12 cellular contexts compared by ENCODE assay signal in genomic region chr3:136899622-136900158, GRCh38. TPM values are rescaled to one million over a fixed set of nuclear protein-coding genes. Genes with fewer than 3 reads are reported as not detected.
DNase-seq lines count a peak whose midpoint lies in the region.
"Had no signal": no experiment of that assay in that cellular context is flagged by ENCODE, and none has a peak within 500 bp of the region (broad histone marks: within the 10 kb centered on the region; RNA-seq: fewer than 3 reads in every experiment).

No MANE protein-coding gene starts in this region.

- H3K36me3 Mint-ChIP-seq in CD8-positive, alpha-beta memory T cell, result peaks cover 9 to 31% (median 21%) of the 10 kb centered on the region in 3 donors
- peaks cover 18% of the 10 kb centered on the region for H3K36me3 Mint-ChIP-seq in IgD-negative memory B cell
- H3K36me3 Mint-ChIP-seq in activated T-helper 1 cell treated with anti-CD3 and anti-CD28 coated beads, Interleukin-12 subunit alpha, Interleukin-12 subunit beta, Interleukin-2, Interleukin-4 antibody, amounts not matched to agents 30 ng/mL and 10 ng/mL and 1 ng/mL, durations not matched to agents 14 hours and 24 hours and 36 hours (ENCODE audit: low read depth), result peaks cover 44% of the 10 kb centered on the region

- intact Hi-C loops in activated T-helper 1 cell treated with anti-CD3 and anti-CD28 coated beads, Interleukin-12 subunit alpha, Interleukin-12 subunit beta, Interleukin-2, Interleukin-4 antibody, amounts not matched to agents 30 ng/mL and 10 ng/mL and 1 ng/mL, durations not matched to agents 14 hours and 24 hours and 36 hours (cut with micrococcal nuclease), result loop anchor here (5.0 kb wide), 1 partner anchor 37 kb away; the partner anchor contains the start of gene NCK1

- DNase-seq in CD8-positive, alpha-beta memory T cell, result no peak
- no peak for DNase-seq in activated T-helper 1 cell treated with anti-CD3 and anti-CD28 coated beads, Interleukin-12 subunit alpha, Interleukin-12 subunit beta, Interleukin-2, Interleukin-4 antibody, amounts not matched to agents 30 ng/mL and 10 ng/mL and 1 ng/mL, durations not matched to agents 14 hours and 24 hours and 36 hours (ENCODE audit: low spot score)
- DNase-seq in mesenchymal stem cell (peak; percentile 36), AML-193 (lab: John Stamatoyannopoulos, UW) (no peak), Kasumi-1 (lab: John Stamatoyannopoulos, UW) (no peak), C1 segment of cervical spinal cord (lab: John Stamatoyannopoulos, UW) (no peak)
- DNase-seq: adrenal gland; effector memory CD4-positive, alpha-beta T cell; NCI-H345; posterior cingulate gyrus had no signal

- H3K4me2 ChIP-seq in mesenchymal stem cell (ENCODE audit: low read length, poor library complexity, severe bottlenecking), result no peak overlapping the region

- no peak overlapping the region for H3K9ac ChIP-seq in mesenchymal stem cell (ENCODE audit: low read length)

- no peak overlapping the region for H3K4ac ChIP-seq in mesenchymal stem cell (ENCODE audit: low read depth in 1 of 2, low read length in 2 of 2)

- no peaks in the 10 kb centered on the region for H3K27me3 Mint-ChIP-seq in CD8-positive, alpha-beta memory T cell
- H3K27me3 Mint-ChIP-seq in IgD-negative memory B cell, result no peaks in the 10 kb centered on the region
- no peaks in the 10 kb centered on the region for H3K27me3 Mint-ChIP-seq in activated T-helper 1 cell treated with anti-CD3 and anti-CD28 coated beads, Interleukin-12 subunit alpha, Interleukin-12 subunit beta, Interleukin-2, Interleukin-4 antibody, amounts not matched to agents 30 ng/mL and 10 ng/mL and 1 ng/mL, durations not matched to agents 14 hours and 24 hours and 36 hours (ENCODE audit: insufficient read depth)

- WGBS in mesenchymal stem cell, result 13% methylated on average over 1 of the region's 2 CpGs

- no peak overlapping the region for H2BK15ac ChIP-seq in mesenchymal stem cell (ENCODE audit: low read depth, poor library complexity, severe bottlenecking)

- H3K79me1 ChIP-seq in mesenchymal stem cell (replicated peaks; ENCODE audit: low read length, poor library complexity, severe bottlenecking), result peaks cover 4% of the 10 kb centered on the region

- H3K9me3 ChIP-seq in CD8-positive, alpha-beta memory T cell (ENCODE audit: low read length), result peaks cover 6% of the 10 kb centered on the region
- H3K9me3 ChIP-seq in mesenchymal stem cell (ENCODE audit: control insufficient read depth, low read length), result peaks cover 28% of the 10 kb centered on the region

- H3K4me1 ChIP-seq in CD8-positive, alpha-beta memory T cell (ENCODE audit: insufficient read depth, low read length), result peaks cover 41% of the 10 kb centered on the region
- H3K4me1 ChIP-seq in mesenchymal stem cell (ENCODE audit: control insufficient read depth, insufficient read depth, low read depth, low read length), result no peaks in the 10 kb centered on the region

- H3K27me3 ChIP-seq in CD8-positive, alpha-beta memory T cell (ENCODE audit: insufficient read depth, low read length, poor library complexity, severe bottlenecking), result no peaks in the 10 kb centered on the region
- no peaks in the 10 kb centered on the region for H3K27me3 ChIP-seq in mesenchymal stem cell (ENCODE audit: control insufficient read depth in 1 of 2, insufficient read depth in 1 of 2, low read length in 2 of 2)
- H3K27me3 ChIP-seq: adrenal gland had no signal

- no peak overlapping the region for H2AFZ ChIP-seq in mesenchymal stem cell (ENCODE audit: low read depth, low read length)

- peaks cover 0 to 16% (median 11%) of the 10 kb centered on the region in 5 donors for H3K9me3 Mint-ChIP-seq in CD8-positive, alpha-beta memory T cell
- H3K9me3 Mint-ChIP-seq in IgD-negative memory B cell, result peaks cover 2 to 4% (median 3%) of the 10 kb centered on the region in 3 donors
- H3K9me3 Mint-ChIP-seq in activated T-helper 1 cell treated with anti-CD3 and anti-CD28 coated beads, Interleukin-12 subunit alpha, Interleukin-12 subunit beta, Interleukin-2, Interleukin-4 antibody, amounts not matched to agents 30 ng/mL and 10 ng/mL and 1 ng/mL, durations not matched to agents 14 hours and 24 hours and 36 hours, result peaks cover 40% of the 10 kb centered on the region

- POLR2A ChIA-PET in CD8-positive, alpha-beta memory T cell (lab: Charles Lee), result no interaction called here

- H3K18ac ChIP-seq in mesenchymal stem cell (ENCODE audit: low read depth in 1 of 2, low read length in 2 of 2), result no peak overlapping the region

- H4K91ac ChIP-seq in mesenchymal stem cell (ENCODE audit: low read length), result no peak overlapping the region

- H4K8ac ChIP-seq in mesenchymal stem cell (ENCODE audit: low read length), result peak overlapping the region; percentile 49

- no peaks in the 10 kb centered on the region for H3K36me3 ChIP-seq in CD8-positive, alpha-beta memory T cell (ENCODE audit: insufficient read depth, low read length)
- peaks cover 3 to 21% of the 10 kb centered on the region in 2 experiments for H3K36me3 ChIP-seq in mesenchymal stem cell (ENCODE audit: control insufficient read depth in 1 of 2, insufficient read depth in 2 of 2, low read depth in 1 of 2, low read length in 2 of 2)
- H3K36me3 ChIP-seq: adrenal gland had no signal

- H3K4me3 ChIP-seq in CD8-positive, alpha-beta memory T cell (ENCODE audit: low read length), result no peak overlapping the region
- no peak overlapping the region for H3K4me3 ChIP-seq in mesenchymal stem cell (ENCODE audit: insufficient read depth in 1 of 2, low read depth in 1 of 2, low read length in 2 of 2)
- H3K4me3 ChIP-seq: adrenal gland, GM12878 had no signal

- no peak overlapping the region for H3K14ac ChIP-seq in mesenchymal stem cell (ENCODE audit: low read length in 2 of 2)

- no peak overlapping the region for H2BK5ac ChIP-seq in mesenchymal stem cell (ENCODE audit: low read depth, low read length, poor library complexity, severe bottlenecking)

- no peak overlapping the region for H3K23ac ChIP-seq in mesenchymal stem cell (ENCODE audit: low read length in 2 of 2)

- CTCF ChIA-PET in CD8-positive, alpha-beta memory T cell (lab: Charles Lee), result no interaction called here

- H3K27ac ChIP-seq in CD8-positive, alpha-beta memory T cell (ENCODE audit: low read depth, low read length), result no peak overlapping the region
- H3K27ac ChIP-seq in mesenchymal stem cell (ENCODE audit: low read length, poor library complexity, severe bottlenecking), result no peak overlapping the region

- H3K4me1 Mint-ChIP-seq in CD8-positive, alpha-beta memory T cell, result peaks cover 62 to 76% (median 73%) of the 10 kb centered on the region in 3 donors
- peaks cover 47 to 61% (median 53%) of the 10 kb centered on the region in 3 donors for H3K4me1 Mint-ChIP-seq in IgD-negative memory B cell
- H3K4me1 Mint-ChIP-seq in activated T-helper 1 cell treated with anti-CD3 and anti-CD28 coated beads, Interleukin-12 subunit alpha, Interleukin-12 subunit beta, Interleukin-2, Interleukin-4 antibody, amounts not matched to agents 30 ng/mL and 10 ng/mL and 1 ng/mL, durations not matched to agents 14 hours and 24 hours and 36 hours (ENCODE audit: low read depth), result peaks cover 41% of the 10 kb centered on the region

- H2AK5ac ChIP-seq in mesenchymal stem cell (ENCODE audit: low read length, severe bottlenecking), result no peak overlapping the region

- H2BK12ac ChIP-seq in mesenchymal stem cell (ENCODE audit: low read length in 2 of 2), result no peak overlapping the region

- peak overlapping the region in 6 of 7 donors; percentile 6 to 72 (median 48) for H3K4me3 Mint-ChIP-seq in CD8-positive, alpha-beta memory T cell
- H3K4me3 Mint-ChIP-seq in IgD-negative memory B cell, result no peak overlapping the region
- H3K4me3 Mint-ChIP-seq in activated T-helper 1 cell treated with anti-CD3 and anti-CD28 coated beads, Interleukin-12 subunit alpha, Interleukin-12 subunit beta, Interleukin-2, Interleukin-4 antibody, amounts not matched to agents 30 ng/mL and 10 ng/mL and 1 ng/mL, durations not matched to agents 14 hours and 24 hours and 36 hours, result no peak overlapping the region

- peak overlapping the region; percentile 58 to 93 (median 80) for H3K27ac Mint-ChIP-seq in CD8-positive, alpha-beta memory T cell
- H3K27ac Mint-ChIP-seq in IgD-negative memory B cell, result peak overlapping the region; percentile 61 to 79 (median 70)
- peak overlapping the region; percentile 63 for H3K27ac Mint-ChIP-seq in activated T-helper 1 cell treated with anti-CD3 and anti-CD28 coated beads, Interleukin-12 subunit alpha, Interleukin-12 subunit beta, Interleukin-2, Interleukin-4 antibody, amounts not matched to agents 30 ng/mL and 10 ng/mL and 1 ng/mL, durations not matched to agents 14 hours and 24 hours and 36 hours

- no peak overlapping the region for H2BK120ac ChIP-seq in mesenchymal stem cell (ENCODE audit: low read depth, low read length)

RNA-seq across cellular contexts. Expression of gene NCK1, which starts 37.7 kb away (rescaled TPM):
- 10 to 100 TPM; 30.9 to 33.3 TPM for total RNA-seq in CD8-positive, alpha-beta memory T cell
- 62.9 TPM for polyA plus RNA-seq in CD8-positive, alpha-beta memory T cell
- 31.9 TPM for polyA plus RNA-seq in IgD-negative memory B cell
- 33.2 and 33.4 TPM in 2 replicates for total RNA-seq in activated T-helper 1 cell treated with anti-CD3 and anti-CD28 coated beads, Interleukin-12 subunit alpha, Interleukin-12 subunit beta, Interleukin-2, Interleukin-4 antibody, amounts not matched to agents 30 ng/mL and 10 ng/mL and 1 ng/mL, durations not matched to agents 14 hours and 24 hours and 36 hours
- polyA plus RNA-seq in mesenchymal stem cell (2013, experiment 1 of 2), result 48.0 TPM
- 47.2 TPM for polyA plus RNA-seq in mesenchymal stem cell (2013, experiment 2 of 2)

RNA-seq across cellular contexts. Expression of gene IL20RB, which starts 58.1 kb away (rescaled TPM):
- under 1 TPM; 0.71 to 0.96 TPM for total RNA-seq in CD8-positive, alpha-beta memory T cell
- 0.45 TPM for polyA plus RNA-seq in CD8-positive, alpha-beta memory T cell
- not detected for polyA plus RNA-seq in IgD-negative memory B cell
- 1.5 and 1.9 TPM in 2 replicates for total RNA-seq in activated T-helper 1 cell treated with anti-CD3 and anti-CD28 coated beads, Interleukin-12 subunit alpha, Interleukin-12 subunit beta, Interleukin-2, Interleukin-4 antibody, amounts not matched to agents 30 ng/mL and 10 ng/mL and 1 ng/mL, durations not matched to agents 14 hours and 24 hours and 36 hours
- polyA plus RNA-seq in mesenchymal stem cell (2013, experiment 1 of 2), result 2.4 TPM
- polyA plus RNA-seq in mesenchymal stem cell (2013, experiment 2 of 2), result 2.5 TPM

Comparison
In these comparisons a context has a peak if more than half of its experiments do, and no peak if none do; other contexts are left out.
1. H3K4me3 Mint-ChIP-seq: peak in CD8-positive, alpha-beta memory T cell (6 of 7); none in IgD-negative memory B cell (0 of 4) and activated T-helper 1 cell treated with anti-CD3 and anti-CD28 coated beads, Interleukin-12 subunit alpha, Interleukin-12 subunit beta, Interleukin-2, Interleukin-4 antibody, amounts not matched to agents 30 ng/mL and 10 ng/mL and 1 ng/mL, durations not matched to agents 14 hours and 24 hours and 36 hours (single experiment).
2. Peak in every context shown above with its lines, with median percentiles within 50 percentile points of each other: H3K27ac Mint-ChIP-seq.